ENCODE assay signal across 19 cellular contexts in genomic region chr1:64757213-64757612, GRCh38. TPM values are rescaled to one million over a fixed set of nuclear protein-coding genes. Genes with fewer than 3 reads are reported as not detected.
DNase-seq lines count a peak whose midpoint lies in the region; ATAC-seq and TF ChIP-seq lines count a peak whose summit lies in the region.
"Had no signal": no experiment of that assay in that cellular context is flagged by ENCODE, and none has a peak within 500 bp of the region (broad histone marks: within the 10 kb centered on the region; RNA-seq: fewer than 3 reads in every experiment).

No MANE protein-coding gene starts in this region.

- TF ChIP-seq CTCF in adrenal gland (IDR thresholded peaks at IDR 0.05) (no peak), fibroblast of pulmonary artery (IDR thresholded peaks at IDR 0.05; ENCODE audit: low read length, missing control alignments) (no peak), mucosa of descending colon (IDR thresholded peaks at IDR 0.05) (no peak)

- TF ChIP-seq POLR2A in adrenal gland (IDR thresholded peaks at IDR 0.05) = no peak

- DNase-seq in KBM-7 (peak; percentile 71), adrenal gland (peak; percentile 38 to 68 (median 51)), fibroblast of pulmonary artery (ENCODE audit: low read depth) (peak; percentile 14), mucosa of descending colon (peak in 1 of 3 donors; percentile 37), G401 (ENCODE audit: low spot score) (no peak), D341Med (ENCODE audit: low spot score) (no peak), NCI-H2196 (lab: John Stamatoyannopoulos, UW; ENCODE audit: unreplicated experiment) (no peak)
- DNase-seq in stimulated activated CD4-positive, alpha-beta T cell treated with anti-CD3 and anti-CD28 coated beads, Interleukin-4, amount 100 ng/mL, for 24 hours = no peak
- DNase-seq: CD8-positive, alpha-beta T cell; DMS79; H9; NCI-H1092 treated with DMSO at 0.1 percent for 48 hours; NCI-H2081; NCI-H510A; NCI-H748 treated with DMSO at 0.1 percent for 48 hours; NK-92 treated with Interleukin-12 subunit alpha and Interleukin-12 subunit beta, amount 100 ng/mL, for 24 hours; SHP77 treated with DMSO at 0.1 percent for 48 hours; SK-N-SH had no signal

- intact Hi-C loops in adrenal gland (cut with DNase I) (no loop called here), mucosa of descending colon (cut with DNase I, micrococcal nuclease) (no loop called here)

- H3K9me3 ChIP-seq in adrenal gland (replicated peaks in 1 of 3) = no peaks in the 10 kb centered on the region
- no peaks in the 10 kb centered on the region for H3K9me3 ChIP-seq in mucosa of descending colon
- H3K9me3 ChIP-seq: SK-N-SH had no signal

- H3K27ac ChIP-seq in adrenal gland = no peak overlapping the region
- H3K27ac ChIP-seq: BLaER1 treated with 17β-estradiol and CSF1 and Interleukin-3, amounts not matched to agents 10 nM and 100 nM had no signal

- peak; percentile 51 for ATAC-seq in mucosa of descending colon
- ATAC-seq: CD8-positive, alpha-beta T cell had no signal

- no peaks in the 10 kb centered on the region for H3K4me1 ChIP-seq in adrenal gland (replicated peaks in 1 of 2)
- H3K4me1 ChIP-seq in mucosa of descending colon (ENCODE audit: low read depth) = peaks cover 24% of the 10 kb centered on the region
- H3K4me1 ChIP-seq: BLaER1 treated with 17β-estradiol and CSF1 and Interleukin-3, amounts not matched to agents 10 nM and 100 nM had no signal

- H3K4me3 ChIP-seq in adrenal gland (no peak overlapping the region), fibroblast of pulmonary artery (replicated peaks; ENCODE audit: low read depth, low read length) (no peak overlapping the region), mucosa of descending colon (no peak overlapping the region)
- H3K4me3 ChIP-seq: BLaER1 treated with 17β-estradiol and CSF1 and Interleukin-3, amounts not matched to agents 10 nM and 100 nM had no signal

- no peaks in the 10 kb centered on the region for H3K36me3 ChIP-seq in adrenal gland (replicated peaks in 1 of 2)
- no peaks in the 10 kb centered on the region for H3K36me3 ChIP-seq in mucosa of descending colon (ENCODE audit: low read depth)

- H3K27me3 ChIP-seq in adrenal gland = no peaks in the 10 kb centered on the region
- H3K27me3 ChIP-seq: BLaER1 treated with 17β-estradiol and CSF1 and Interleukin-3, amounts not matched to agents 10 nM and 100 nM had no signal

- WGBS in adrenal gland, 4 donors = 26 to 50% (median 43%) methylated on average over 1 of the region's 1 CpG

- in situ Hi-C loops in KBM-7 (cut with MboI; ENCODE audit: low pct_unique_long_range_greater_than_20kb, low sequenced_read_pairs) (no loop called here), G401 (cut with HindIII; ENCODE audit: low sequenced_read_pairs) (no loop called here)

RNA-seq across cellular contexts. Expression of gene RAVER2, which starts 12.3 kb away (rescaled TPM):
- total RNA-seq in adrenal gland = 10 to 100 TPM in 7 of 8 donors, 1 to 10 TPM in 1; 8.8 to 19.0 (median 13.8) TPM
- polyA plus RNA-seq in adrenal gland = 10 to 100 TPM in 2 of 3 donors, 1 to 10 TPM in 1; 7.1 to 18.2 (median 12.4) TPM
- total RNA-seq in mucosa of descending colon = 10 to 100 TPM; 35.9 to 81.0 (median 46.3) TPM
- total RNA-seq in G401 (2014; rRNA removed; shearing (Covaris generic)) = 20.5 and 21.2 TPM in 2 replicates

Comparison
In these comparisons a context has a peak if more than half of its experiments do, and no peak if none do; other contexts are left out.
1. DNase-seq: peak in KBM-7 (single experiment), adrenal gland (7 of 7) and fibroblast of pulmonary artery (single experiment); none in G401 (single experiment), stimulated activated CD4-positive, alpha-beta T cell treated with anti-CD3 and anti-CD28 coated beads, Interleukin-4, amount 100 ng/mL, for 24 hours (single experiment), D341Med (single experiment) and NCI-H2196 (single experiment).